Comparison of ENCODE assay signal across 15 cellular contexts in the genomic region with DNA sequence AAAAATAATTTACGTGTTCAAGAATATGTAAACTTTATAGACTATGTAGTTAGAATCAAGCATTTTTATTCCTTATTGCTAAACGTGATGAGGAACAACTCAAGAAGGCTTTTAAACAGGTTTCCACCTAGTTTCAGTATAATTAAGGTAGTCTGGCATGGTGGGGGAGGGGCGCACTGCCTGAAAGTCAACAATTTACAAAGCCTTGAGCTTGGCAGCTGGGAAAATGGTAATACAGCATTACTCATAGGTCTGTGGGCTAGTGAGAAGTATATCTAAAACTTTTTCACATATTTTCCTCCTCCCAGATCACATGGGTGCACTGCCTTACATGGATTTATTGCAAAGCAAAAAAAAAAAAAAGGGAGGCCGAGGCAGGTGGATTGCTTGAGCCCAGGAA.
DNase-seq lines count a peak whose midpoint lies in the region; ATAC-seq, FAIRE-seq and TF ChIP-seq lines count a peak whose summit lies in the region.
"Had no signal": no experiment of that assay in that cellular context is flagged by ENCODE, and none has a peak within 500 bp of the region (broad histone marks: within the 10 kb centered on the region; RNA-seq: fewer than 3 reads in every experiment).

No MANE protein-coding gene starts in this region.

- TF ChIP-seq POLR2A in esophagus squamous epithelium (IDR thresholded peaks at IDR 0.05), result no peak

- H4K20me1 ChIP-seq in astrocyte (ENCODE audit: insufficient read depth, low read length), result peaks cover 18% of the 10 kb centered on the region

- H3K9ac ChIP-seq in astrocyte (ENCODE audit: low read length), result no peak overlapping the region

- H3K27ac ChIP-seq in AG04450 (ENCODE audit: low read depth, low read length) (no peak overlapping the region), HEK293 (ENCODE audit: extremely low read depth, low read depth, low read length) (no peak overlapping the region), astrocyte (ENCODE audit: low read depth, low read length) (no peak overlapping the region), esophagus squamous epithelium (no peak overlapping the region)
- H3K27ac ChIP-seq: neutrophil, suprapubic skin had no signal

- no peak for TF ChIP-seq CTCF in AG04450 (IDR thresholded peaks at IDR 0.05; ENCODE audit: low read depth, low read length)
- no peak for TF ChIP-seq CTCF in HEK293 (tag by site-specific recombination; IDR thresholded peaks at IDR 0.05)
- no peak for TF ChIP-seq CTCF in astrocyte (IDR thresholded peaks at IDR 0.05; ENCODE audit: insufficient read depth, low read depth, low read length)
- no peak for TF ChIP-seq CTCF in esophagus squamous epithelium (IDR thresholded peaks at IDR 0.05)

- H2AFZ ChIP-seq in astrocyte (ENCODE audit: low read depth, low read length), result no peak overlapping the region

- intact Hi-C loops in esophagus squamous epithelium (cut with DNase I), result no loop called here

- H3K4me2 ChIP-seq in astrocyte (ENCODE audit: low read length), result peak overlapping the region; percentile 13

- peak; percentile 50 for DNase-seq in AG04450 (ENCODE audit: low read depth, low spot score)
- DNase-seq in astrocyte (ENCODE audit: low read depth), result peak; percentile 86
- DNase-seq in iPS-NIHi7 (ENCODE audit: extremely low spot score), result peak; percentile 31
- DNase-seq in DMS79 treated with DMSO at 0.1 percent for 48 hours (lab: John Stamatoyannopoulos, UW), result no peak
- DNase-seq in esophagus squamous epithelium (lab: John Stamatoyannopoulos, UW), result no peak
- DNase-seq in GM19238 (ENCODE audit: insufficient read length, low spot score), result no peak
- DNase-seq: CD4-positive, alpha-beta memory T cell; cerebellar nuclear complex; stimulated activated CD4-positive, alpha-beta T cell treated with anti-CD3 and anti-CD28 coated beads, Interleukin-4, amount 100 ng/mL, for 1 hour; T-helper 1 cell had no signal

- no peak for FAIRE-seq in astrocyte (lab: Jason Lieb, UNC)

- peak overlapping the region; percentile 66 for H3K27ac Mint-ChIP-seq in astrocyte (ENCODE audit: unreplicated experiment)
- H3K27ac Mint-ChIP-seq: CD4-positive, alpha-beta memory T cell had no signal

- H3K9me3 ChIP-seq in AG04450 (ENCODE audit: control insufficient read depth, insufficient read depth, low read length) (no peaks in the 10 kb centered on the region), HEK293 (ENCODE audit: control insufficient read depth, insufficient read depth, low read depth, low read length) (no peaks in the 10 kb centered on the region), astrocyte (ENCODE audit: insufficient read depth, low read depth, low read length) (no peaks in the 10 kb centered on the region), esophagus squamous epithelium (no peaks in the 10 kb centered on the region)
- H3K9me3 ChIP-seq: neutrophil, suprapubic skin had no signal

- CTCF ChIA-PET in AG04450 (lab: Charles Lee), result no interaction called here
- CTCF ChIA-PET in HEK293 (lab: Yijun Ruan, JAX), result interaction anchor here (0.6 to 1.0 kb wide), 2 partner anchors 17 to 453 kb away, joined by 3 read pairs; no protein-coding TSS in a partner anchor

- peaks cover 15% of the 10 kb centered on the region for H3K79me2 ChIP-seq in astrocyte (ENCODE audit: insufficient read depth, low read length)

- H3K4me3 ChIP-seq in AG04450 (ENCODE audit: low read depth, low read length), result no peak overlapping the region
- no peak overlapping the region for H3K4me3 ChIP-seq in HEK293 (ENCODE audit: low read depth, low read length)
- H3K4me3 ChIP-seq in astrocyte (ENCODE audit: insufficient read depth, low read depth, low read length), result no peak overlapping the region
- no peak overlapping the region for H3K4me3 ChIP-seq in esophagus squamous epithelium
- H3K4me3 ChIP-seq: suprapubic skin had no signal

- no peaks in the 10 kb centered on the region for H3K36me3 Mint-ChIP-seq in astrocyte (ENCODE audit: low read depth, unreplicated experiment)
- H3K36me3 Mint-ChIP-seq: CD4-positive, alpha-beta memory T cell had no signal

- POLR2A ChIA-PET in AG04450 (lab: Yijun Ruan, JAX) (no interaction called here), HEK293 (lab: Yijun Ruan, JAX) (no interaction called here)

- H3K4me1 Mint-ChIP-seq in astrocyte (ENCODE audit: low read depth, unreplicated experiment), result peaks cover 37% of the 10 kb centered on the region
- H3K4me1 Mint-ChIP-seq: CD4-positive, alpha-beta memory T cell had no signal

- H3K4me1 ChIP-seq in HEK293 (ENCODE audit: control insufficient read depth, insufficient read depth, low read length) (peaks cover 27% of the 10 kb centered on the region), astrocyte (ENCODE audit: insufficient read depth, low read length) (no peaks in the 10 kb centered on the region), esophagus squamous epithelium (no peaks in the 10 kb centered on the region)
- H3K4me1 ChIP-seq: suprapubic skin had no signal

- 73 to 76% methylated on average over 4 of the region's 4 CpGs for WGBS in esophagus squamous epithelium, 2 donors

- H3K27me3 ChIP-seq in AG04450 (ENCODE audit: control insufficient read depth, insufficient read depth, low read length), result no peaks in the 10 kb centered on the region
- no peaks in the 10 kb centered on the region for H3K27me3 ChIP-seq in astrocyte (ENCODE audit: insufficient read depth, low read length)
- H3K27me3 ChIP-seq in esophagus squamous epithelium, result no peaks in the 10 kb centered on the region
- H3K27me3 ChIP-seq: neutrophil, suprapubic skin had no signal

- H3K27me3 Mint-ChIP-seq in astrocyte (ENCODE audit: low read depth, unreplicated experiment), result no peaks in the 10 kb centered on the region

- H3K9me3 Mint-ChIP-seq in astrocyte (ENCODE audit: unreplicated experiment), result no peaks in the 10 kb centered on the region
- H3K9me3 Mint-ChIP-seq: CD4-positive, alpha-beta memory T cell had no signal

- no peak overlapping the region for H3K4me3 Mint-ChIP-seq in astrocyte (ENCODE audit: unreplicated experiment)
- H3K4me3 Mint-ChIP-seq: CD4-positive, alpha-beta memory T cell had no signal

- no peak for ATAC-seq in GM19395 (IDR thresholded peaks at IDR 0.05; ENCODE audit: unreplicated experiment)
- ATAC-seq: HCT116 had no signal

- H3K36me3 ChIP-seq in HEK293 (ENCODE audit: control insufficient read depth in 2 of 2, insufficient read depth in 1 of 2, low read length in 2 of 2), result no peaks in the 10 kb centered on the region
- H3K36me3 ChIP-seq in astrocyte (ENCODE audit: insufficient read depth, low read length), result no peaks in the 10 kb centered on the region
- no peaks in the 10 kb centered on the region for H3K36me3 ChIP-seq in esophagus squamous epithelium
- H3K36me3 ChIP-seq: neutrophil, suprapubic skin had no signal

TF ChIP-seq in HEK293, 187 proteins besides CTCF, POLR2A, EP300 and RAD21:
- TF ChIP-seq, protein P1, sequence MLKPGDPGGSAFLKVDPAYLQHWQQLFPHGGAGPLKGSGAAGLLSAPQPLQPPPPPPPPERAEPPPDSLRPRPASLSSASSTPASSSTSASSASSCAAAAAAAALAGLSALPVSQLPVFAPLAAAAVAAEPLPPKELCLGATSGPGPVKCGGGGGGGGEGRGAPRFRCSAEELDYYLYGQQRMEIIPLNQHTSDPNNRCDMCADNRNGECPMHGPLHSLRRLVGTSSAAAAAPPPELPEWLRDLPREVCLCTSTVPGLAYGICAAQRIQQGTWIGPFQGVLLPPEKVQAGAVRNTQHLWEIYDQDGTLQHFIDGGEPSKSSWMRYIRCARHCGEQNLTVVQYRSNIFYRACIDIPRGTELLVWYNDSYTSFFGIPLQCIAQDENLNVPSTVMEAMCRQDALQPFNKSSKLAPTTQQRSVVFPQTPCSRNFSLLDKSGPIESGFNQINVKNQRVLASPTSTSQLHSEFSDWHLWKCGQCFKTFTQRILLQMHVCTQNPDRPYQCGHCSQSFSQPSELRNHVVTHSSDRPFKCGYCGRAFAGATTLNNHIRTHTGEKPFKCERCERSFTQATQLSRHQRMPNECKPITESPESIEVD (tag by site-specific recombination; IDR thresholded peaks at IDR 0.05), result peak; percentile 51; the same call in 1 of the 2 replicates
- TF ChIP-seq, protein P2, sequence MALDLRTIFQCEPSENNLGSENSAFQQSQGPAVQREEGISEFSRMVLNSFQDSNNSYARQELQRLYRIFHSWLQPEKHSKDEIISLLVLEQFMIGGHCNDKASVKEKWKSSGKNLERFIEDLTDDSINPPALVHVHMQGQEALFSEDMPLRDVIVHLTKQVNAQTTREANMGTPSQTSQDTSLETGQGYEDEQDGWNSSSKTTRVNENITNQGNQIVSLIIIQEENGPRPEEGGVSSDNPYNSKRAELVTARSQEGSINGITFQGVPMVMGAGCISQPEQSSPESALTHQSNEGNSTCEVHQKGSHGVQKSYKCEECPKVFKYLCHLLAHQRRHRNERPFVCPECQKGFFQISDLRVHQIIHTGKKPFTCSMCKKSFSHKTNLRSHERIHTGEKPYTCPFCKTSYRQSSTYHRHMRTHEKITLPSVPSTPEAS (tag by site-specific recombination; IDR thresholded peaks at IDR 0.05), result no peak
TF ChIP-seq in HEK293: peak in this region for 1.

Comparison
In these comparisons a context has a peak if more than half of its experiments do, and no peak if none do; other contexts are left out.
1. DNase-seq: peak in AG04450 (single experiment), astrocyte (single experiment) and iPS-NIHi7 (single experiment); none in DMS79 treated with DMSO at 0.1 percent for 48 hours (single experiment), esophagus squamous epithelium (single experiment) and GM19238 (single experiment).